1 cellular context compared by ENCODE assay signal in the genomic region with DNA sequence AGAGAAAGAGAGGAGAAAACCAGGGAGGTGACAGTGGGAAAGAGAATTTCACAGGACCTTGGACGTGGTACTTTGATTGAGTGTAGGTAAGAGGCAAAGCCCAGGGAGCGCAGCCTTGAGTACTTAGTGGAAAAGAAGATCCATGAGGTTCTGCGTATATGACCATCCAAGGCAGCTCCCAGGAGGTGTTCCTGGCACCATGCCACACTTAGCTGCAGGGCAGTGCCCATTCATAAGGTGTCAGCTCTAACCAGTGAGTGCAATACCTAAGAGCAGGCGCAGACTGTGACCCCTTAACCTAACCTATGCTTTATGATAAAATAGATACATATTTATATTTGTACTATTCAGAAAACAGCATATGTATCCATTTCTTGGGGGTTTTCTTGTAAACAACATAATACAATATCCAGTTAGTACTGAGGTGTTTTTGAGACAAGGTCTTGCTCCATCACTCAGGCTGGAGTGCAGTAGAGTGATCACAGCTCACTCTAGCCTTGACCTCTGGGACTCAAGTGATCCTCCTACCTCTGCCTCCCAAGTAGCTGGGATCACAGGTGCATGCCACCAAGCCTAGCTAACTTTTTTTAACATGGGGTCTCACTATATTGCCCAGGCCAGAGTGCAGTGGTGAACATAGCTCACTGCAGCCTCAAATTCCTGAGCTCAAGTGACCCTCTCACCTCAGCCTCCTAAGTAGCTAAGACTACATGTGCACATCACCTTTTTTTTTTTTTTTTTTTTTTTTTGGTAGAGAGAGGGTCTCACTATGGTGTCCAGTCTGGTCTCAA.
TF ChIP-seq lines count a peak whose summit lies in the region.

No MANE protein-coding gene starts in this region.

TF ChIP-seq in H1, 55 proteins besides CTCF, POLR2A, EP300 and RAD21:
- TF ChIP-seq YY1 (IDR thresholded peaks at IDR 0.05; ENCODE audit: low read depth, low read length), result no peak
- TF ChIP-seq GABPA (IDR thresholded peaks at IDR 0.05; ENCODE audit: borderline replicate concordance, insufficient read depth, low read length), result no peak
- TF ChIP-seq BACH1 (IDR thresholded peaks at IDR 0.05; ENCODE audit: low read length), result no peak
- TF ChIP-seq SUZ12 (IDR thresholded peaks at IDR 0.05; ENCODE audit: low read length), result no peak
- TF ChIP-seq CBX8 (IDR thresholded peaks at IDR 0.05; ENCODE audit: borderline replicate concordance, low read depth, low read length), result no peak
- no peak for TF ChIP-seq NANOG (IDR thresholded peaks at IDR 0.05; ENCODE audit: insufficient read depth, low read depth, low read length, poor library complexity, severe bottlenecking)
- no peak for TF ChIP-seq SP2 (IDR thresholded peaks at IDR 0.05; ENCODE audit: low read length)
- no peak for TF ChIP-seq SIN3A (conservative IDR thresholded peaks at IDR 0.05 in 1 of 2, IDR thresholded peaks at IDR 0.05 in 1 of 2; ENCODE audit: low read depth in 1 of 2, low read length in 2 of 2)
- TF ChIP-seq KDM5A (IDR thresholded peaks at IDR 0.05; ENCODE audit: low read length), result no peak
- no peak for TF ChIP-seq JUND (IDR thresholded peaks at IDR 0.05; ENCODE audit: low read length)
- no peak for TF ChIP-seq SRF (IDR thresholded peaks at IDR 0.05; ENCODE audit: low read depth, low read length)
- TF ChIP-seq CBX5 (IDR thresholded peaks at IDR 0.05; ENCODE audit: low read depth, low read length), result no peak
- TF ChIP-seq CHD2 (IDR thresholded peaks at IDR 0.05; ENCODE audit: low read length), result no peak
- no peak for TF ChIP-seq JUN (IDR thresholded peaks at IDR 0.05; ENCODE audit: low read depth, low read length)
